In genomic region chr16:50154369-50154947, GRCh38 we compare ENCODE assay signal across 8 cellular contexts. TPM values are rescaled to one million over a fixed set of nuclear protein-coding genes. Genes with fewer than 3 reads are reported as not detected.
A peak's percentile ranks its signal among the peaks of the same experiment; 100 is the strongest.
DNase-seq lines count a peak whose midpoint lies in the region; ATAC-seq lines count a peak whose summit lies in the region.

No MANE protein-coding gene starts in this region.

- DNase-seq in ELR (ENCODE audit: low read depth) (peak; percentile 32), NT2/D1 (ENCODE audit: low read depth, low spot score) (no peak), H4 (ENCODE audit: low spot score) (no peak)
- no peak for DNase-seq in stimulated activated CD4-positive, alpha-beta T cell treated with anti-CD3 and anti-CD28 coated beads, Interleukin-1b, Interleukin-23, amount 100 ng/mL, for 48 hours

- H3K4me3 ChIP-seq in NT2/D1 (ENCODE audit: insufficient read length, low read depth) (peak overlapping the region; percentile 88), duodenal mucosa (ENCODE audit: low read depth in 1 of 2, low read length in 2 of 2) (peak overlapping the region; percentile 75 to 92), muscle layer of colon (ENCODE audit: low read depth in 1 of 2, low read length in 2 of 2) (peak overlapping the region; percentile 74 to 99)

- H3K27me3 ChIP-seq in NT2/D1 (ENCODE audit: insufficient read depth, insufficient read length) (no peaks in the 10 kb centered on the region), duodenal mucosa (ENCODE audit: control insufficient read depth in 1 of 2, insufficient read depth in 2 of 2, low read length in 2 of 2) (no peaks in the 10 kb centered on the region), muscle layer of colon (ENCODE audit: control insufficient read depth in 1 of 2, insufficient read depth in 2 of 2, low read length in 2 of 2) (no peaks in the 10 kb centered on the region)

- H3K9ac ChIP-seq in NT2/D1 (ENCODE audit: insufficient read length, low read depth): peak overlapping the region; percentile 92
- peak overlapping the region; percentile 93 to 98 for H3K9ac ChIP-seq in duodenal mucosa (ENCODE audit: low read depth in 1 of 2, low read length in 2 of 2)
- peak overlapping the region; percentile 42 for H3K9ac ChIP-seq in muscle layer of colon (ENCODE audit: low read length)

- H3K27ac ChIP-seq in duodenal mucosa (ENCODE audit: low read depth, low read length) (peak overlapping the region; percentile 90), muscle layer of colon (ENCODE audit: low read depth, low read length) (peak overlapping the region; percentile 82)

- peaks cover 6% of the 10 kb centered on the region for H3K4me1 ChIP-seq in NT2/D1 (ENCODE audit: insufficient read depth, insufficient read length)
- peaks cover 12 to 27% of the 10 kb centered on the region in 2 donors for H3K4me1 ChIP-seq in duodenal mucosa (ENCODE audit: control insufficient read depth in 1 of 2, insufficient read depth in 2 of 2, low read length in 2 of 2)
- H3K4me1 ChIP-seq in muscle layer of colon (ENCODE audit: insufficient read depth, low read length): peaks cover 29% of the 10 kb centered on the region

- no peaks in the 10 kb centered on the region for H3K9me3 ChIP-seq in NT2/D1 (ENCODE audit: insufficient read depth, low read length)
- H3K9me3 ChIP-seq in duodenal mucosa (ENCODE audit: control insufficient read depth in 1 of 2, low read length in 2 of 2): no peaks in the 10 kb centered on the region
- H3K9me3 ChIP-seq in muscle layer of colon (ENCODE audit: low read length): no peaks in the 10 kb centered on the region

- ATAC-seq in HG02852 (IDR thresholded peaks at IDR 0.05; ENCODE audit: unreplicated experiment) (no peak), GM19035 (IDR thresholded peaks at IDR 0.05; ENCODE audit: unreplicated experiment) (no peak)

- H3K36me3 ChIP-seq in NT2/D1 (ENCODE audit: insufficient read depth, insufficient read length, low read length): peaks cover 4% of the 10 kb centered on the region
- H3K36me3 ChIP-seq in duodenal mucosa (ENCODE audit: control insufficient read depth in 1 of 2, insufficient read depth in 2 of 2, low read length in 2 of 2): no peaks in the 10 kb centered on the region
- H3K36me3 ChIP-seq in muscle layer of colon (ENCODE audit: insufficient read depth, low read length): no peaks in the 10 kb centered on the region

RNA-seq across cellular contexts. Expression of gene TENT4B, which starts 1.4 kb away (rescaled TPM):
- 3.9 and 6.1 TPM in 2 replicates for total RNA-seq in H4 (2014; rRNA removed; shearing (Covaris generic))

Comparison
In these comparisons a context has a peak if more than half of its experiments do, and no peak if none do; other contexts are left out.
1. H3K9ac ChIP-seq: peak in every context shown above with its lines; median percentile 96 in duodenal mucosa; 92 in NT2/D1; 42 in muscle layer of colon.